20 cellular contexts compared by ENCODE assay signal in genomic region chr2:165162466-165162865, GRCh38. TPM values are rescaled to one million over a fixed set of nuclear protein-coding genes. Genes with fewer than 3 reads are reported as not detected.
A peak's percentile ranks its signal among the peaks of the same experiment; 100 is the strongest.
DNase-seq lines count a peak whose midpoint lies in the region; ATAC-seq and TF ChIP-seq lines count a peak whose summit lies in the region.
"Had no signal": no experiment of that assay in that cellular context is flagged by ENCODE, and none has a peak within 500 bp of the region (broad histone marks: within the 10 kb centered on the region; RNA-seq: fewer than 3 reads in every experiment).

No MANE protein-coding gene starts in this region.

- WGBS in ovary, 3 donors, result 82 to 85% (median 83%) methylated on average over 3 of the region's 3 CpGs

- H3K27me3 ChIP-seq in ovary, result no peaks in the 10 kb centered on the region
- H3K27me3 ChIP-seq: MG63 had no signal

- ATAC-seq in GM19452 (IDR thresholded peaks at IDR 0.05; ENCODE audit: unreplicated experiment) (no peak), GM21528 (IDR thresholded peaks at IDR 0.05; ENCODE audit: low FRiP score, unreplicated experiment) (no peak)
- ATAC-seq: Right ventricle myocardium inferior, T-cell had no signal

- H3K4me1 ChIP-seq in ovary (ENCODE audit: insufficient read depth), result no peaks in the 10 kb centered on the region
- H3K4me1 ChIP-seq: HAP-1 had no signal

- H3K9me3 ChIP-seq in ovary, result no peaks in the 10 kb centered on the region
- H3K9me3 ChIP-seq: HAP-1, SK-N-SH had no signal

- H3K27ac ChIP-seq in ovary, result no peak overlapping the region
- H3K27ac ChIP-seq: C4-2B had no signal

- TF ChIP-seq CTCF in ovary (IDR thresholded peaks at IDR 0.05), result no peak

- DNase-seq in DMS153 (lab: John Stamatoyannopoulos, UW) (peak; percentile 35), NCI-H146 treated with DMSO at 0.1 percent for 48 hours (lab: John Stamatoyannopoulos, UW; ENCODE audit: unreplicated experiment) (peak; percentile 88), NCI-H345 treated with DMSO at 0.1 percent for 48 hours (lab: John Stamatoyannopoulos, UW; ENCODE audit: unreplicated experiment) (peak; percentile 80), myocyte (ENCODE audit: low read depth) (peak; percentile 4), ovary (no peak)
- DNase-seq: ACHN; DND-41; Kasumi-1; MG63; NCI-H1048; NCI-H2227 treated with DMSO at 0.1 percent for 48 hours; NCI-H526; NK-92 treated with Interleukin-12 subunit alpha and Interleukin-12 subunit beta, amount 100 ng/mL, for 24 hours; SK-N-SH; T-cell had no signal

- TF ChIP-seq POLR2A in ovary (IDR thresholded peaks at IDR 0.05), result no peak

- H3K36me3 ChIP-seq in ovary, result no peaks in the 10 kb centered on the region
- H3K36me3 ChIP-seq: HAP-1 had no signal

- no peak overlapping the region for H3K4me3 ChIP-seq in ovary
- H3K4me3 ChIP-seq: HAP-1, MG63 had no signal

- intact Hi-C loops in ovary (cut with DNase I), result no loop called here

- TF ChIP-seq EP300 in ovary (IDR thresholded peaks at IDR 0.05), result no peak

RNA-seq across cellular contexts. Expression of gene SCN3A, which starts 41.4 kb away (rescaled TPM):
- total RNA-seq in myocyte, result 0.05 TPM in 1 of 2 replicates, not detected in the other
- polyA plus RNA-seq in myocyte (2012), result not detected
- total RNA-seq in ovary, result 1 to 10 TPM in 2 of 7 donors, under 1 TPM in 5; 0.20 to 3.4 (median 0.80) TPM
- polyA plus RNA-seq in ovary, result 1 to 10 TPM in 1 of 2 donors, under 1 TPM in 1; 0.56 to 1.3 TPM

Comparison
In these comparisons a context has a peak if more than half of its experiments do, and no peak if none do; other contexts are left out.
1. DNase-seq: peak in DMS153 (single experiment), NCI-H146 treated with DMSO at 0.1 percent for 48 hours (single experiment), NCI-H345 treated with DMSO at 0.1 percent for 48 hours (single experiment) and myocyte (single experiment); none in ovary (0 of 5).